ENCODE assay signal across 11 cellular contexts in genomic region chr9:109441296-109441695, GRCh38. TPM values are rescaled to one million over a fixed set of nuclear protein-coding genes. Genes with fewer than 3 reads are reported as not detected.
DNase-seq lines count a peak whose midpoint lies in the region; ATAC-seq, FAIRE-seq and TF ChIP-seq lines count a peak whose summit lies in the region.
"Had no signal": no experiment of that assay in that cellular context is flagged by ENCODE, and none has a peak within 500 bp of the region (broad histone marks: within the 10 kb centered on the region; RNA-seq: fewer than 3 reads in every experiment).

No MANE protein-coding gene starts in this region.

- no peak overlapping the region for H3K4me3 Mint-ChIP-seq in neural progenitor cell
- H3K4me3 Mint-ChIP-seq: activated naive CD4-positive, alpha-beta T cell treated with anti-CD3 and anti-CD28 coated beads for 36 hours had no signal

- peak; percentile 57 for TF ChIP-seq CTCF in DND-41 (IDR thresholded peaks at IDR 0.05; ENCODE audit: borderline replicate concordance, extremely low read depth, low read length, poor library complexity, severe bottlenecking)
- TF ChIP-seq CTCF in bronchial epithelial cell (IDR thresholded peaks at IDR 0.05; ENCODE audit: insufficient read depth, low read length, severe bottlenecking): peak; percentile 32
- TF ChIP-seq CTCF in neural progenitor cell (IDR thresholded peaks at IDR 0.05): no peak
- TF ChIP-seq CTCF in right atrium auricular region (IDR thresholded peaks at IDR 0.05): no peak

- H3K79me2 ChIP-seq in DND-41 (ENCODE audit: insufficient read depth, low read length) (no peaks in the 10 kb centered on the region), neural progenitor cell (ENCODE audit: low read depth) (no peaks in the 10 kb centered on the region)

- H4K20me1 ChIP-seq in DND-41 (ENCODE audit: insufficient read depth, low read length) (no peaks in the 10 kb centered on the region), neural progenitor cell (ENCODE audit: low read depth) (no peaks in the 10 kb centered on the region)

- ATAC-seq in DND-41 (ENCODE audit: insufficient read depth, low read depth) (peak; percentile 47; the same call in 2 of the 3 replicates), HG03571 (IDR thresholded peaks at IDR 0.05; ENCODE audit: unreplicated experiment) (no peak), HG03469 (IDR thresholded peaks at IDR 0.05; ENCODE audit: unreplicated experiment) (no peak), GM19455 (IDR thresholded peaks at IDR 0.05; ENCODE audit: unreplicated experiment) (no peak)

- H3K27ac ChIP-seq in DND-41 (ENCODE audit: low read length) (peak overlapping the region; percentile 75), KOPT-K1 (ENCODE audit: low read depth, low read length, poor library complexity, severe bottlenecking) (peak overlapping the region; percentile 43), neural progenitor cell (no peak overlapping the region), right atrium auricular region (no peak overlapping the region)
- H3K27ac ChIP-seq: HL-60 had no signal

- no peak overlapping the region for H3K27ac Mint-ChIP-seq in neural progenitor cell
- H3K27ac Mint-ChIP-seq: activated naive CD4-positive, alpha-beta T cell treated with anti-CD3 and anti-CD28 coated beads for 36 hours had no signal

- H3K9me3 Mint-ChIP-seq in neural progenitor cell: no peaks in the 10 kb centered on the region
- H3K9me3 Mint-ChIP-seq: activated naive CD4-positive, alpha-beta T cell treated with anti-CD3 and anti-CD28 coated beads for 36 hours had no signal

- H3K4me3 ChIP-seq in DND-41 (ENCODE audit: low read depth in 1 of 2, low read length in 2 of 2) (no peak overlapping the region), bronchial epithelial cell (ENCODE audit: low read depth, low read length) (no peak overlapping the region), neural progenitor cell (no peak overlapping the region), right atrium auricular region (no peak overlapping the region)

- H3K9me3 ChIP-seq in DND-41 (ENCODE audit: insufficient read depth, low read length, severe bottlenecking): no peaks in the 10 kb centered on the region
- H3K9me3 ChIP-seq in KOPT-K1 (ENCODE audit: insufficient read depth, low read length, poor library complexity, severe bottlenecking): no peaks in the 10 kb centered on the region
- no peaks in the 10 kb centered on the region for H3K9me3 ChIP-seq in neural progenitor cell (ENCODE audit: low read depth)
- H3K9me3 ChIP-seq in right atrium auricular region: no peaks in the 10 kb centered on the region

- H3K4me2 ChIP-seq in DND-41 (ENCODE audit: insufficient read depth, low read length) (peak overlapping the region; percentile 50), neural progenitor cell (no peak overlapping the region)

- peaks cover 7% of the 10 kb centered on the region for H3K27me3 Mint-ChIP-seq in neural progenitor cell (ENCODE audit: insufficient read depth, low read depth)

- peaks cover 7% of the 10 kb centered on the region for H3K4me1 Mint-ChIP-seq in neural progenitor cell

- H3K36me3 Mint-ChIP-seq in neural progenitor cell: no peaks in the 10 kb centered on the region

- DNase-seq in DND-41: no peak
- no peak for DNase-seq in bronchial epithelial cell (ENCODE audit: low read depth)
- peak; percentile 34 for DNase-seq in neural progenitor cell (ENCODE audit: low spot score)
- DNase-seq in right atrium auricular region (ENCODE audit: low spot score): no peak
- DNase-seq: T-helper 9 cell had no signal

- H3K27me3 ChIP-seq in DND-41 (ENCODE audit: insufficient read depth, low read length, poor library complexity): no peaks in the 10 kb centered on the region
- H3K27me3 ChIP-seq in bronchial epithelial cell (ENCODE audit: control insufficient read depth, insufficient read depth, low read length): no peaks in the 10 kb centered on the region
- no peaks in the 10 kb centered on the region for H3K27me3 ChIP-seq in neural progenitor cell
- H3K27me3 ChIP-seq in right atrium auricular region: no peaks in the 10 kb centered on the region

- peak overlapping the region; percentile 43 for H2AFZ ChIP-seq in DND-41 (ENCODE audit: low read depth, low read length)
- H2AFZ ChIP-seq in neural progenitor cell (replicated peaks): peak overlapping the region; percentile 57

- H3K36me3 ChIP-seq in DND-41 (ENCODE audit: insufficient read depth, low read length): no peaks in the 10 kb centered on the region
- H3K36me3 ChIP-seq in KOPT-K1 (ENCODE audit: insufficient read depth, low read length): no peaks in the 10 kb centered on the region
- H3K36me3 ChIP-seq in bronchial epithelial cell (ENCODE audit: control insufficient read depth, insufficient read depth, low read length): peaks cover 17% of the 10 kb centered on the region
- no peaks in the 10 kb centered on the region for H3K36me3 ChIP-seq in neural progenitor cell
- H3K36me3 ChIP-seq in right atrium auricular region: no peaks in the 10 kb centered on the region

- peaks cover 3% of the 10 kb centered on the region for H3F3A ChIP-seq in neural progenitor cell (ENCODE audit: low read depth)

- H3K4me1 ChIP-seq in DND-41 (ENCODE audit: insufficient read depth, low read length) (peaks cover 41% of the 10 kb centered on the region), neural progenitor cell (peaks cover 4% of the 10 kb centered on the region), right atrium auricular region (peaks cover 4 to 18% of the 10 kb centered on the region in 2 donors)

- FAIRE-seq in bronchial epithelial cell (lab: Jason Lieb, UNC): no peak

- H3K9ac ChIP-seq in DND-41 (ENCODE audit: low read depth, low read length): peak overlapping the region; percentile 32
- H3K9ac ChIP-seq in neural progenitor cell: no peak overlapping the region

RNA-seq across cellular contexts. Expression of gene PTPN3, which starts 56.8 kb away (rescaled TPM):
- total RNA-seq in bronchial epithelial cell: 14.2 and 26.2 TPM in 2 replicates
- 2.2 and 2.4 TPM in 2 replicates for total RNA-seq in neural progenitor cell (ENCODE audit: low replicate concordance)
- total RNA-seq in right atrium auricular region: 1 to 10 TPM; 6.9 to 7.9 TPM

Comparison
In these comparisons a context has a peak if more than half of its experiments do, and no peak if none do; other contexts are left out.
1. H3K27ac ChIP-seq: peak in DND-41 (single experiment) and KOPT-K1 (single experiment); none in neural progenitor cell (single experiment) and right atrium auricular region (0 of 2).
2. CTCF ChIP-seq: peak in DND-41 (single experiment) and bronchial epithelial cell (single experiment); none in neural progenitor cell (single experiment) and right atrium auricular region (0 of 2).